Comparison of ENCODE assay signal across 34 cellular contexts in genomic region chr1:150893336-150893913, GRCh38. TPM values are rescaled to one million over a fixed set of nuclear protein-coding genes. Genes with fewer than 3 reads are reported as not detected.
"Had no signal": no experiment of that assay in that cellular context is flagged by ENCODE, and none has a peak within 500 bp of the region (broad histone marks: within the 10 kb centered on the region; RNA-seq: fewer than 3 reads in every experiment).

No MANE protein-coding gene starts in this region.

- DNase-seq: activated CD4-positive, alpha-beta memory T cell treated with anti-CD3 and anti-CD28 coated beads, Interleukin-2, amount 10 ng/mL, durations not matched to agents 7 days and 5 days; activated CD4-positive, alpha-beta T cell treated with anti-CD3 and anti-CD28 coated beads for 1 hour; activated CD4-positive, alpha-beta T cell treated with anti-CD3 and anti-CD28 coated beads for 36 hours; activated CD4-positive, alpha-beta T cell treated with anti-CD3 and anti-CD28 coated beads for 48 hours; activated CD4-positive, alpha-beta T cell treated with anti-CD3 and anti-CD28 coated beads, Interleukin-2, amount 10 ng/mL, durations not matched to agents 7 days and 5 days; activated CD4-positive, alpha-beta T cell treated with anti-CD3 and anti-CD28 coated beads, Interleukin-2, amount 50 U/mL, for 48 hours; activated CD4-positive, CD25-positive, alpha-beta regulatory T cell; activated CD8-positive, alpha-beta memory T cell treated with anti-CD3 and anti-CD28 coated beads for 24 hours; activated CD8-positive, alpha-beta memory T cell treated with anti-CD3 and anti-CD28 coated beads, Interleukin-2, amount 10 ng/mL, durations not matched to agents 7 days and 5 days; activated CD8-positive, alpha-beta memory T cell treated with anti-CD3 and anti-CD28 coated beads, Interleukin-2, amount 50 U/mL, for 48 hours; activated CD8-positive, alpha-beta T cell treated with anti-CD3 and anti-CD28 coated beads, Interleukin-2, amount 10 ng/mL, durations not matched to agents 7 days and 5 days; activated effector memory CD4-positive, alpha-beta T cell treated with Interleukin-2 at 50 U/mL for 16 hours; activated gamma-delta T cell; activated naive CD4-positive, alpha-beta T cell treated with anti-CD3 and anti-CD28 coated beads, Interleukin-2, amount 10 ng/mL, durations not matched to agents 7 days and 5 days; activated naive CD4-positive, alpha-beta T cell treated with Interleukin-2 at 50 U/mL for 16 hours; activated naive CD8-positive, alpha-beta T cell treated with anti-CD3 and anti-CD28 coated beads, Interleukin-2, amount 10 ng/mL, durations not matched to agents 7 days and 5 days; activated naive CD8-positive, alpha-beta T cell treated with anti-CD3 and anti-CD28 coated beads, Interleukin-2, amount 50 U/mL, for 24 hours; activated T-cell treated with anti-CD3 and anti-CD28 coated beads, Interleukin-2, amount 50 U/mL, for 24 hours; activated T-cell treated with anti-CD3 and anti-CD28 coated beads, Interleukin-2, amount 50 U/mL, for 48 hours; amygdala; anterior cingulate cortex; caudate nucleus; cerebellar nuclear complex; T-cell; T-helper 2 cell; T-helper 9 cell; WERI-Rb-1 had no signal

- H3K9me3 ChIP-seq: ascending aorta had no signal

- H3K27ac ChIP-seq: ascending aorta, cardiac muscle cell, WERI-Rb-1 had no signal

- H3K4me3 ChIP-seq: ascending aorta, cardiac muscle cell had no signal

- FAIRE-seq: bronchial epithelial cell had no signal

- H3K27me3 ChIP-seq: ascending aorta, cardiac muscle cell had no signal

- H3K4me1 ChIP-seq: ascending aorta had no signal

- ATAC-seq: activated CD4-positive, alpha-beta T cell treated with anti-CD3 and anti-CD28 coated beads for 36 hours; activated CD4-positive, CD25-positive, alpha-beta regulatory T cell treated with anti-CD3 and anti-CD28 coated beads, Interleukin-2, amount 50 U/mL, for 24 hours; activated CD8-positive, alpha-beta memory T cell treated with anti-CD3 and anti-CD28 coated beads, Interleukin-2, amount 10 ng/mL, durations not matched to agents 7 days and 5 days; activated CD8-positive, alpha-beta T cell treated with anti-CD3 and anti-CD28 coated beads, Interleukin-2, amount 10 ng/mL, durations not matched to agents 7 days and 5 days; activated naive CD8-positive, alpha-beta T cell treated with anti-CD3 and anti-CD28 coated beads, Interleukin-2, amount 50 U/mL, for 24 hours; T-cell; WTC11 had no signal

- H3K36me3 ChIP-seq: ascending aorta, cardiac muscle cell, WERI-Rb-1 had no signal

RNA-seq across cellular contexts. Expression of gene CTXND2, which starts 6.5 kb away (rescaled TPM):
- total RNA-seq: activated CD4-positive, alpha-beta memory T cell treated with anti-CD3 and anti-CD28 coated beads, Interleukin-2, amount 10 ng/mL, durations not matched to agents 7 days and 5 days; activated CD4-positive, alpha-beta T cell treated with anti-CD3 and anti-CD28 coated beads for 36 hours; activated CD4-positive, alpha-beta T cell treated with anti-CD3 and anti-CD28 coated beads, Interleukin-2, amount 10 ng/mL, durations not matched to agents 7 days and 5 days; activated CD8-positive, alpha-beta memory T cell treated with anti-CD3 and anti-CD28 coated beads, Interleukin-2, amount 10 ng/mL, durations not matched to agents 7 days and 5 days; activated CD8-positive, alpha-beta T cell treated with anti-CD3 and anti-CD28 coated beads, Interleukin-2, amount 10 ng/mL, durations not matched to agents 7 days and 5 days; activated naive CD8-positive, alpha-beta T cell treated with anti-CD3 and anti-CD28 coated beads, Interleukin-2, amount 10 ng/mL, durations not matched to agents 7 days and 5 days; activated T-helper 2 cell treated with anti-CD3 and anti-CD28 coated beads, Interferon-gamma antibody, Interleukin-2, Interleukin-4, amounts not matched to agents 10 μg/mL and 5 μg/mL and 100 μg/mL, durations not matched to agents 14 hours and 24 hours and 36 hours; ascending aorta; bronchial epithelial cell; cardiac muscle cell; T-cell; WTC11 had no signal
- polyA plus RNA-seq: adipose tissue, cardiac muscle cell had no signal
